22 cellular contexts compared by ENCODE assay signal in genomic region chr15:29538110-29538509, GRCh38.
DNase-seq lines count a peak whose midpoint lies in the region; ATAC-seq and TF ChIP-seq lines count a peak whose summit lies in the region.
"Had no signal": no experiment of that assay in that cellular context is flagged by ENCODE, and none has a peak within 500 bp of the region (broad histone marks: within the 10 kb centered on the region; RNA-seq: fewer than 3 reads in every experiment).

No MANE protein-coding gene starts in this region.

- H3K4ac ChIP-seq in mesenchymal stem cell (ENCODE audit: low read depth in 1 of 2, low read length in 2 of 2) = no peak overlapping the region

- H3K4me3 ChIP-seq in mucosa of descending colon (no peak overlapping the region), mesenchymal stem cell (ENCODE audit: insufficient read depth in 1 of 2, low read depth in 1 of 2, low read length in 2 of 2) (no peak overlapping the region)
- H3K4me3 ChIP-seq: BLaER1 treated with 17β-estradiol and CSF1 and Interleukin-3, amounts not matched to agents 10 nM and 100 nM; lower lobe of right lung; MG63 had no signal

- H3K23ac ChIP-seq in mesenchymal stem cell (ENCODE audit: low read length in 2 of 2) = no peak overlapping the region

- peak; percentile 94 for ATAC-seq in mucosa of descending colon
- no peak for ATAC-seq in GM21619 (IDR thresholded peaks at IDR 0.05; ENCODE audit: unreplicated experiment)
- ATAC-seq: lower lobe of right lung had no signal

- no peak overlapping the region for H2BK15ac ChIP-seq in mesenchymal stem cell (ENCODE audit: low read depth, poor library complexity, severe bottlenecking)

- peaks cover 2% of the 10 kb centered on the region for H3K79me1 ChIP-seq in mesenchymal stem cell (replicated peaks; ENCODE audit: low read length, poor library complexity, severe bottlenecking)

- no peaks in the 10 kb centered on the region for H3K36me3 ChIP-seq in mucosa of descending colon (ENCODE audit: low read depth)
- H3K36me3 ChIP-seq in mesenchymal stem cell (ENCODE audit: control insufficient read depth in 1 of 2, insufficient read depth in 2 of 2, low read depth in 1 of 2, low read length in 2 of 2) = no peaks in the 10 kb centered on the region
- H3K36me3 ChIP-seq: BLaER1 treated with 17β-estradiol and CSF1 and Interleukin-3, amounts not matched to agents 10 nM and 100 nM; lower lobe of right lung; MG63 had no signal

- H4K8ac ChIP-seq in mesenchymal stem cell (ENCODE audit: low read length) = no peak overlapping the region

- no peak overlapping the region for H2BK12ac ChIP-seq in mesenchymal stem cell (ENCODE audit: low read length in 2 of 2)

- H3K9me3 ChIP-seq in mucosa of descending colon = no peaks in the 10 kb centered on the region
- H3K9me3 ChIP-seq in mesenchymal stem cell (ENCODE audit: control insufficient read depth, low read length) = no peaks in the 10 kb centered on the region
- H3K9me3 ChIP-seq: BLaER1 treated with 17β-estradiol and CSF1 and Interleukin-3, amounts not matched to agents 10 nM and 100 nM; lower lobe of right lung; MG63 had no signal

- H3K18ac ChIP-seq in mesenchymal stem cell (ENCODE audit: low read depth in 1 of 2, low read length in 2 of 2) = no peak overlapping the region

- H3K27me3 ChIP-seq in mesenchymal stem cell (ENCODE audit: control insufficient read depth in 1 of 2, insufficient read depth in 1 of 2, low read length in 2 of 2) = peaks cover 0 to 9% of the 10 kb centered on the region in 2 experiments
- H3K27me3 ChIP-seq: BLaER1 treated with 17β-estradiol and CSF1 and Interleukin-3, amounts not matched to agents 10 nM and 100 nM; MG63 had no signal

- no peak overlapping the region for H3K4me2 ChIP-seq in mesenchymal stem cell (ENCODE audit: low read length, poor library complexity, severe bottlenecking)
- H3K4me2 ChIP-seq: BLaER1 treated with 17β-estradiol and CSF1 and Interleukin-3, amounts not matched to agents 10 nM and 100 nM had no signal

- H2BK5ac ChIP-seq in mesenchymal stem cell (ENCODE audit: low read depth, low read length, poor library complexity, severe bottlenecking) = no peak overlapping the region

- H3K9me3 Mint-ChIP-seq in CD14-positive monocyte = peaks cover 2 to 13% (median 8%) of the 10 kb centered on the region in 7 donors
- H3K9me3 Mint-ChIP-seq: activated naive CD4-positive, alpha-beta T cell treated with anti-CD3 and anti-CD28 coated beads, Interleukin-2, amount 10 ng/mL, durations not matched to agents 7 days and 5 days; H9 had no signal

- H3K36me3 Mint-ChIP-seq in CD14-positive monocyte = no peaks in the 10 kb centered on the region
- H3K36me3 Mint-ChIP-seq: activated naive CD4-positive, alpha-beta T cell treated with anti-CD3 and anti-CD28 coated beads, Interleukin-2, amount 10 ng/mL, durations not matched to agents 7 days and 5 days; immature natural killer cell had no signal

- no peak overlapping the region for H2AK5ac ChIP-seq in mesenchymal stem cell (ENCODE audit: low read length, severe bottlenecking)

- no peak overlapping the region for H3K9ac ChIP-seq in mesenchymal stem cell (ENCODE audit: low read length)
- H3K9ac ChIP-seq: BLaER1 treated with 17β-estradiol and CSF1 and Interleukin-3, amounts not matched to agents 10 nM and 100 nM had no signal

- TF ChIP-seq CTCF in mucosa of descending colon (IDR thresholded peaks at IDR 0.05) (no peak), CD14-positive monocyte (IDR thresholded peaks at IDR 0.05) (no peak)

- WGBS in mesenchymal stem cell = 81% methylated on average over 3 of the region's 3 CpGs

- intact Hi-C loops in mucosa of descending colon (cut with DNase I, micrococcal nuclease) = no loop called here
- intact Hi-C loops in CD14-positive monocyte (cut with micrococcal nuclease) = no loop called here

- peak; percentile 13 for DNase-seq in COLO668 (lab: John Stamatoyannopoulos, UW; ENCODE audit: unreplicated experiment)
- peak; percentile 36 for DNase-seq in M059J (ENCODE audit: low read depth)
- DNase-seq in cerebellar cortex (ENCODE audit: low spot score) = peak; percentile 13
- peak in 1 of 3 donors; percentile 78 for DNase-seq in mucosa of descending colon
- no peak for DNase-seq in CD14-positive monocyte (ENCODE audit: low spot score)
- DNase-seq in stimulated activated CD4-positive, alpha-beta T cell treated with anti-CD3 and anti-CD28 coated beads, Interleukin-2, amount 100 ng/mL, for 24 hours = no peak
- no peak for DNase-seq in mesenchymal stem cell
- DNase-seq: activated CD4-positive, alpha-beta T cell treated with anti-CD3 and anti-CD28 coated beads for 48 hours; activated naive CD4-positive, alpha-beta T cell treated with anti-CD3 and anti-CD28 coated beads, Interleukin-2, amount 10 ng/mL, durations not matched to agents 7 days and 5 days; activated T-cell treated with anti-CD3 and anti-CD28 coated beads, Interleukin-2, amount 50 U/mL, for 48 hours; GDM1; H9; immature natural killer cell; IMR-90; lower lobe of right lung; MG63; NCI-H1417 treated with DMSO at 0.1 percent for 48 hours; nucleus accumbens; retina; stimulated activated CD8-positive, alpha-beta memory T cell treated with anti-CD3 and anti-CD28 coated beads, Interleukin-4, amount 100 ng/mL, for 48 hours had no signal

- no peak overlapping the region for H2AFZ ChIP-seq in mesenchymal stem cell (ENCODE audit: low read depth, low read length)

- H3K4me3 Mint-ChIP-seq in CD14-positive monocyte = no peak overlapping the region
- H3K4me3 Mint-ChIP-seq: activated naive CD4-positive, alpha-beta T cell treated with anti-CD3 and anti-CD28 coated beads, Interleukin-2, amount 10 ng/mL, durations not matched to agents 7 days and 5 days; H9; immature natural killer cell had no signal

- H2BK120ac ChIP-seq in mesenchymal stem cell (ENCODE audit: low read depth, low read length) = no peak overlapping the region

- no peaks in the 10 kb centered on the region for H3K4me1 ChIP-seq in mucosa of descending colon (ENCODE audit: low read depth)
- peaks cover 3% of the 10 kb centered on the region for H3K4me1 ChIP-seq in mesenchymal stem cell (ENCODE audit: control insufficient read depth, insufficient read depth, low read depth, low read length)

- H3K4me1 Mint-ChIP-seq in CD14-positive monocyte = no peaks in the 10 kb centered on the region
- H3K4me1 Mint-ChIP-seq: activated naive CD4-positive, alpha-beta T cell treated with anti-CD3 and anti-CD28 coated beads, Interleukin-2, amount 10 ng/mL, durations not matched to agents 7 days and 5 days; immature natural killer cell had no signal

- no peak overlapping the region for H4K91ac ChIP-seq in mesenchymal stem cell (ENCODE audit: low read length)

- H3K27ac ChIP-seq in mesenchymal stem cell (ENCODE audit: low read length, poor library complexity, severe bottlenecking) = no peak overlapping the region
- H3K27ac ChIP-seq: BLaER1 treated with 17β-estradiol and CSF1 and Interleukin-3, amounts not matched to agents 10 nM and 100 nM; lower lobe of right lung had no signal

- H3K27ac Mint-ChIP-seq in CD14-positive monocyte = no peak overlapping the region
- H3K27ac Mint-ChIP-seq: activated naive CD4-positive, alpha-beta T cell treated with anti-CD3 and anti-CD28 coated beads, Interleukin-2, amount 10 ng/mL, durations not matched to agents 7 days and 5 days; immature natural killer cell had no signal

- peaks cover 0 to 3% (median 1%) of the 10 kb centered on the region in 3 donors for H3K27me3 Mint-ChIP-seq in CD14-positive monocyte (ENCODE audit: low read depth in 3 of 3)

- H3K14ac ChIP-seq in mesenchymal stem cell (ENCODE audit: low read length in 2 of 2) = no peak overlapping the region

Comparison
In these comparisons a context has a peak if more than half of its experiments do, and no peak if none do; other contexts are left out.
1. DNase-seq: peak in COLO668 (single experiment), M059J (single experiment) and cerebellar cortex (single experiment); none in CD14-positive monocyte (single experiment), stimulated activated CD4-positive, alpha-beta T cell treated with anti-CD3 and anti-CD28 coated beads, Interleukin-2, amount 100 ng/mL, for 24 hours (0 of 2) and mesenchymal stem cell (single experiment).